ENCODE assay signal across 22 cellular contexts in genomic region chr22:30564766-30565118, GRCh38. TPM values are rescaled to one million over a fixed set of nuclear protein-coding genes. Genes with fewer than 3 reads are reported as not detected.
A peak's percentile ranks its signal among the peaks of the same experiment; 100 is the strongest.
DNase-seq lines count a peak whose midpoint lies in the region; ATAC-seq and TF ChIP-seq lines count a peak whose summit lies in the region.
"Had no signal": no experiment of that assay in that cellular context is flagged by ENCODE, and none has a peak within 500 bp of the region (broad histone marks: within the 10 kb centered on the region; RNA-seq: fewer than 3 reads in every experiment).

No MANE protein-coding gene starts in this region.

- H3K79me1 ChIP-seq in H9 (ENCODE audit: insufficient read depth, low read depth, low read length, poor library complexity, severe bottlenecking) = no peaks in the 10 kb centered on the region

- no peak overlapping the region for H2BK12ac ChIP-seq in H9 (ENCODE audit: insufficient read length, low read depth, low read length)

- H2AFZ ChIP-seq in H9 (ENCODE audit: low read length) = no peak overlapping the region

- TF ChIP-seq CTCF in H9 (conservative IDR thresholded peaks at IDR 0.05) (no peak), endodermal cell (conservative IDR thresholded peaks at IDR 0.05) (no peak)

- H4K91ac ChIP-seq in H9 (ENCODE audit: insufficient read length, low read depth, low read length) = no peak overlapping the region

- H2AK5ac ChIP-seq in H9 (ENCODE audit: insufficient read length, low read length) = no peak overlapping the region

- H3K4me3 ChIP-seq in endodermal cell (ENCODE audit: low read length) = no peak overlapping the region
- H3K4me3 ChIP-seq: BLaER1 had no signal

- H3K36me3 ChIP-seq in endodermal cell (ENCODE audit: control insufficient read depth, insufficient read depth, low read length) = no peaks in the 10 kb centered on the region
- H3K36me3 ChIP-seq: BLaER1 had no signal

- no peak overlapping the region for H3K18ac ChIP-seq in H9 (ENCODE audit: insufficient read length, low read depth, low read length)

- H3K9me3 ChIP-seq in H9 (ENCODE audit: control insufficient read depth, low read depth, low read length) (no peaks in the 10 kb centered on the region), endodermal cell (ENCODE audit: control insufficient read depth, low read length) (no peaks in the 10 kb centered on the region)
- H3K9me3 ChIP-seq: BLaER1, SK-N-SH had no signal

- H4K20me1 ChIP-seq in H9 (ENCODE audit: control insufficient read depth, insufficient read depth, insufficient read length) = no peaks in the 10 kb centered on the region
- H4K20me1 ChIP-seq: BLaER1 had no signal

- H3K79me2 ChIP-seq in H9 (ENCODE audit: insufficient read depth, low read length) = no peaks in the 10 kb centered on the region

- H2BK5ac ChIP-seq in H9 (ENCODE audit: insufficient read length, low read length) = no peak overlapping the region

- no peak overlapping the region for H3K56ac ChIP-seq in H9 (ENCODE audit: insufficient read length, low read depth, low read length)

- no peaks in the 10 kb centered on the region for H3K27me3 ChIP-seq in H9 (ENCODE audit: insufficient read depth, low read length)
- no peaks in the 10 kb centered on the region for H3K27me3 ChIP-seq in endodermal cell (ENCODE audit: control insufficient read depth, insufficient read depth, low read length, poor library complexity, severe bottlenecking)
- H3K27me3 ChIP-seq: BLaER1 had no signal

- peaks cover 0 to 2% (median 0%) of the 10 kb centered on the region in 3 experiments; a peak in 1 of 7 replicates for H3K36me3 Mint-ChIP-seq in H9 (ENCODE audit: insufficient read depth in 1 of 3, low read depth in 3 of 3)
- peaks cover 5% of the 10 kb centered on the region for H3K36me3 Mint-ChIP-seq in endodermal cell (ENCODE audit: low read depth)
- H3K36me3 Mint-ChIP-seq: CD8-positive, alpha-beta memory T cell; IgD-negative memory B cell had no signal

- H4K5ac ChIP-seq in H9 (ENCODE audit: insufficient read length, low read depth, low read length) = no peak overlapping the region

- H3K27ac Mint-ChIP-seq in H9 = peak overlapping the region in 1 of 3 experiments; percentile 86; a peak in 1 of 7 replicates
- H3K27ac Mint-ChIP-seq in endodermal cell = no peak overlapping the region
- H3K27ac Mint-ChIP-seq: IgD-negative memory B cell, T-cell had no signal

- H2BK15ac ChIP-seq in H9 (ENCODE audit: low read depth, low read length) = no peak overlapping the region

- no peak overlapping the region for H3K4ac ChIP-seq in H9 (ENCODE audit: low read depth, low read length)

- no peaks in the 10 kb centered on the region for H3K23me2 ChIP-seq in H9 (ENCODE audit: insufficient read length, low read depth, low read length, poor library complexity, severe bottlenecking)

- no peak overlapping the region for H3K14ac ChIP-seq in H9 (ENCODE audit: insufficient read depth, low read length)

- H4K8ac ChIP-seq in H9 (replicated peaks; ENCODE audit: insufficient read length, low read depth, low read length) = no peak overlapping the region

- WGBS in H9 (ENCODE audit: extremely low coverage, insufficient read length, low lambda C conversion rate) = no CpG with 5 or more reads among the region's 3 CpGs
- WGBS in endodermal cell (ENCODE audit: insufficient coverage in 1 of 2, insufficient read length in 1 of 2), 2 experiments = 52 to 60% methylated on average over 2 to 3 of the region's 3 CpGs

- no peak overlapping the region for H3K4me2 ChIP-seq in H9 (ENCODE audit: insufficient read depth, insufficient read length, low read length)
- H3K4me2 ChIP-seq: BLaER1, SK-N-SH had no signal

- H3K27ac ChIP-seq in H9 (ENCODE audit: insufficient read length, low read depth, low read length) (no peak overlapping the region), endodermal cell (ENCODE audit: low read depth, low read length) (no peak overlapping the region), substantia nigra (ENCODE audit: low read depth, low read length, poor library complexity, severe bottlenecking) (peak overlapping the region; percentile 59)
- H3K27ac ChIP-seq: BLaER1 had no signal

- H3K4me3 Mint-ChIP-seq in H9 (no peak overlapping the region), endodermal cell (no peak overlapping the region)
- H3K4me3 Mint-ChIP-seq: CD8-positive, alpha-beta memory T cell; IgD-negative memory B cell; T-cell had no signal

- no peak overlapping the region for H3T11ph ChIP-seq in H9 (ENCODE audit: low read length)

- ATAC-seq in HG03095 (IDR thresholded peaks at IDR 0.05; ENCODE audit: unreplicated experiment) = no peak
- ATAC-seq in HG02588 (IDR thresholded peaks at IDR 0.05; ENCODE audit: unreplicated experiment) = no peak
- ATAC-seq: T-cell had no signal

- H3K4me1 ChIP-seq in H9 (ENCODE audit: insufficient read depth, low read length) = no peaks in the 10 kb centered on the region
- H3K4me1 ChIP-seq in endodermal cell (ENCODE audit: control insufficient read depth, insufficient read depth, low read length) = no peaks in the 10 kb centered on the region
- H3K4me1 ChIP-seq: BLaER1 had no signal

- H3K9ac ChIP-seq in H9 (ENCODE audit: extremely low read depth, insufficient read length, low read length) (no peak overlapping the region), endodermal cell (ENCODE audit: extremely low read depth, low read length, poor library complexity, severe bottlenecking) (no peak overlapping the region)
- H3K9ac ChIP-seq: BLaER1, SK-N-SH had no signal

- peaks cover 3% of the 10 kb centered on the region for H3K27me3 Mint-ChIP-seq in H9 (ENCODE audit: low read depth)
- H3K27me3 Mint-ChIP-seq in endodermal cell (ENCODE audit: insufficient read depth) = no peaks in the 10 kb centered on the region

- peaks cover 29 to 34% of the 10 kb centered on the region in 2 experiments for H3K4me1 Mint-ChIP-seq in H9
- peaks cover 19% of the 10 kb centered on the region for H3K4me1 Mint-ChIP-seq in endodermal cell
- H3K4me1 Mint-ChIP-seq: CD8-positive, alpha-beta memory T cell; IgD-negative memory B cell; T-cell had no signal

- H2BK120ac ChIP-seq in H9 (ENCODE audit: low read depth, low read length, poor library complexity, severe bottlenecking) = no peak overlapping the region

- H2BK20ac ChIP-seq in H9 (ENCODE audit: low read depth, low read length, poor library complexity, severe bottlenecking) = no peak overlapping the region

- H3K23ac ChIP-seq in H9 (ENCODE audit: insufficient read length, low read depth, low read length) = no peak overlapping the region

- DNase-seq in NCI-H146 (lab: John Stamatoyannopoulos, UW) (peak; percentile 27), NCI-H146 treated with DMSO at 0.1 percent for 48 hours (lab: John Stamatoyannopoulos, UW; ENCODE audit: unreplicated experiment) (no peak), H9 (peak; percentile 52), endodermal cell (peak; percentile 65), substantia nigra (lab: John Stamatoyannopoulos, UW) (peak in 2 of 49 donors; percentile 20 to 21), NCI-H82 (lab: John Stamatoyannopoulos, UW) (no peak)
- DNase-seq: 8988T; CD8-positive, alpha-beta memory T cell; GF-D8; H7; NCI-H1105; NCI-H1930; NCI-H510A treated with DMSO at 0.1 percent for 48 hours; SHP77; T-cell had no signal

- H3K9me3 Mint-ChIP-seq in H9 = no peaks in the 10 kb centered on the region
- no peaks in the 10 kb centered on the region for H3K9me3 Mint-ChIP-seq in endodermal cell
- H3K9me3 Mint-ChIP-seq: CD8-positive, alpha-beta memory T cell; T-cell had no signal

RNA-seq across cellular contexts. Expression of gene GAL3ST1, which starts 9.7 kb away (rescaled TPM):
- total RNA-seq in H9 (2021) = 5.1 TPM in 2 replicates
- 10 to 100 TPM; 26.4 to 28.3 TPM for total RNA-seq in endodermal cell
- polyA plus RNA-seq in endodermal cell (2013, experiment 1 of 2) = 9.8 TPM
- polyA plus RNA-seq in endodermal cell (2013, experiment 2 of 2) = 10.4 TPM
- total RNA-seq: HT1080, LHCN-M2 had no signal
- polyA plus RNA-seq: IgD-negative memory B cell, SK-N-SH had no signal

RNA-seq across cellular contexts. Expression of gene SEC14L6, which starts 18.2 kb away (rescaled TPM):
- total RNA-seq in H9 (2021) (0.46 and 1.1 TPM in 2 replicates), endodermal cell (1 to 10 TPM; 1.6 to 2.1 TPM)
- polyA plus RNA-seq in endodermal cell (2013, experiment 1 of 2) = 1.3 TPM
- 1.2 TPM for polyA plus RNA-seq in endodermal cell (2013, experiment 2 of 2)
- total RNA-seq: CD8-positive, alpha-beta memory T cell; HT1080; LHCN-M2 had no signal
- polyA plus RNA-seq: IgD-negative memory B cell, SK-N-SH had no signal

RNA-seq across cellular contexts. Expression of gene PES1, which starts 27.0 kb away (rescaled TPM):
- total RNA-seq in H9 (2021) (133 and 140 TPM in 2 replicates), endodermal cell (10 to 100 TPM; 78.7 to 90.2 TPM)
- 55.6 TPM for polyA plus RNA-seq in endodermal cell (2013, experiment 1 of 2)
- 52.0 TPM for polyA plus RNA-seq in endodermal cell (2013, experiment 2 of 2)

RNA-seq across cellular contexts. Expression of gene TCN2, which starts 42.2 kb away (rescaled TPM):
- total RNA-seq in H9 (2021) = 39.0 and 42.2 TPM in 2 replicates
- 10 to 100 TPM; 71.8 to 73.6 TPM for total RNA-seq in endodermal cell
- polyA plus RNA-seq in endodermal cell (2013, experiment 1 of 2) = 42.4 TPM
- 38.7 TPM for polyA plus RNA-seq in endodermal cell (2013, experiment 2 of 2)

RNA-seq across cellular contexts. Expression of gene SEC14L4, which starts 59.2 kb away (rescaled TPM):
- total RNA-seq in H9 (2021) (0.09 and 0.17 TPM in 2 replicates), endodermal cell (under 1 TPM; 0.49 to 0.62 TPM)
- polyA plus RNA-seq in endodermal cell (2013, experiment 1 of 2) = 0.21 TPM
- polyA plus RNA-seq in endodermal cell (2013, experiment 2 of 2) = not detected
- total RNA-seq: CD8-positive, alpha-beta memory T cell; H7; HT1080; LHCN-M2 had no signal
- polyA plus RNA-seq: CD8-positive, alpha-beta memory T cell; IgD-negative memory B cell; SK-N-SH had no signal

Comparison
In these comparisons a context has a peak if more than half of its experiments do, and no peak if none do; other contexts are left out.
1. DNase-seq: peak in NCI-H146 (single experiment), H9 (single experiment) and endodermal cell (single experiment); none in NCI-H146 treated with DMSO at 0.1 percent for 48 hours (single experiment) and NCI-H82 (single experiment).